In the genomic region with DNA sequence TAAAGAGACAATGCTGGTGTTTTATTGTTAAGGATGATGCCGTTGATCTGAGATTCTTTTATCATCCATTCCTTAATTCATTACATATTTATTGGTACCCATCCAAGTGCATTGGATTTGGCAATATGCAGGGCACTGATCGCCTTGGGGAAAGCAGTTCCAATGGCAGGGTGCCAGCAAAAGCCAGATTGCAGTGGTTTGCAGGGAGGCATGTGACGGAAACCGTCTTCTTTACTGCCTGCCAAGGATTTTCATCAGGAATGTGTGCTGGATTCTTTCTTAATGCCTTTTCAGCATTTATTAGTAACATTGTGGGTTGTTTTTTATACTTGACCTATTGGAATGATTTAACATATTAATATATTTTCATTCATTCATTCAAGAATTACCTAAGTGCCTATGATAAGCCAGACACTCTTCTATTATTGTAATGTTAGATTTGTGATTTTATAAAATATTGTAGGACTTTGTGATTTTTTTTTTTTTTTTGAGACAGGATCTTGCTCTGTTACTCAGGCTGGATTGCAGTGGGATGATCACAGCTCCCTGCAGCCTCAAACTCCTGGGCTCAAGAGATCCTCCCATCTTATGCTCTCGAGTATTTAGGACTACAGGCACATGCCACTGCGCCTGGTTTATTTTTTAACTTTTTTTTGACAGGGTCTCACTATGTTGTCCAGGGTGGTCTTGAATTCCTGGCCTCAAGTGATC, we compare ENCODE assay signal across 8 cellular contexts.
A peak's percentile ranks its signal among the peaks of the same experiment; 100 is the strongest.
DNase-seq lines count a peak whose midpoint lies in the region; ATAC-seq and TF ChIP-seq lines count a peak whose summit lies in the region.

No MANE protein-coding gene starts in this region.

- H3K27me3 Mint-ChIP-seq in neural progenitor cell (ENCODE audit: insufficient read depth, low read depth) (peaks cover 2% of the 10 kb centered on the region), GM23338 (ENCODE audit: insufficient read depth, low read depth, poor library complexity) (no peaks in the 10 kb centered on the region)

- no peak overlapping the region for H3K4me2 ChIP-seq in neural progenitor cell
- no peak overlapping the region for H3K4me2 ChIP-seq in GM23338

- no peak overlapping the region for H3K4me3 Mint-ChIP-seq in neural progenitor cell
- H3K4me3 Mint-ChIP-seq in GM23338: no peak overlapping the region

- H3K27ac Mint-ChIP-seq in neural progenitor cell (no peak overlapping the region), GM23338 (no peak overlapping the region)

- H3K27me3 ChIP-seq in neural progenitor cell (no peaks in the 10 kb centered on the region), GM23338 (ENCODE audit: insufficient read depth) (no peaks in the 10 kb centered on the region)

- no peak for ATAC-seq in HG02759 (IDR thresholded peaks at IDR 0.05; ENCODE audit: unreplicated experiment)
- no peak for ATAC-seq in GM23338

- no peak overlapping the region for H3K27ac ChIP-seq in neural progenitor cell
- no peak overlapping the region for H3K27ac ChIP-seq in GM23338 (ENCODE audit: low read depth)

- TF ChIP-seq CTCF in fibroblast of the aortic adventitia (IDR thresholded peaks at IDR 0.05; ENCODE audit: insufficient read depth, low read length) (no peak), neural progenitor cell (IDR thresholded peaks at IDR 0.05) (no peak), GM23338 (conservative IDR thresholded peaks at IDR 0.05; ENCODE audit: low read depth in 2 of 2) (no peak)

- H3K36me3 ChIP-seq in neural progenitor cell (no peaks in the 10 kb centered on the region), GM23338 (ENCODE audit: insufficient read depth) (no peaks in the 10 kb centered on the region)

- H2AFZ ChIP-seq in neural progenitor cell (replicated peaks) (no peak overlapping the region), GM23338 (no peak overlapping the region)

- no peaks in the 10 kb centered on the region for H3K9me2 ChIP-seq in GM23338 (ENCODE audit: insufficient read depth)

- H3F3A ChIP-seq in neural progenitor cell (ENCODE audit: low read depth): no peaks in the 10 kb centered on the region
- no peaks in the 10 kb centered on the region for H3F3A ChIP-seq in GM23338 (replicated peaks; ENCODE audit: low read depth)

- in situ Hi-C loops in G401 (cut with HindIII; ENCODE audit: low sequenced_read_pairs): no loop called here

- H3K79me2 ChIP-seq in neural progenitor cell (ENCODE audit: low read depth) (no peaks in the 10 kb centered on the region), GM23338 (replicated peaks; ENCODE audit: insufficient read depth) (no peaks in the 10 kb centered on the region)

- no peaks in the 10 kb centered on the region for H3K36me3 Mint-ChIP-seq in neural progenitor cell
- no peaks in the 10 kb centered on the region for H3K36me3 Mint-ChIP-seq in GM23338 (ENCODE audit: low read depth)

- no peaks in the 10 kb centered on the region for H4K20me1 ChIP-seq in neural progenitor cell (ENCODE audit: low read depth)
- no peaks in the 10 kb centered on the region for H4K20me1 ChIP-seq in GM23338 (replicated peaks; ENCODE audit: insufficient read depth)

- H3K4me1 Mint-ChIP-seq in neural progenitor cell (no peaks in the 10 kb centered on the region), GM23338 (no peaks in the 10 kb centered on the region)

- no peaks in the 10 kb centered on the region for H3K9me3 ChIP-seq in neural progenitor cell (ENCODE audit: low read depth)

- H3K4me3 ChIP-seq in fibroblast of the aortic adventitia (ENCODE audit: low read depth, low read length) (no peak overlapping the region), neural progenitor cell (no peak overlapping the region), GM23338 (no peak overlapping the region)

- H3K9ac ChIP-seq in neural progenitor cell: no peak overlapping the region

- H3K4me1 ChIP-seq in neural progenitor cell (no peaks in the 10 kb centered on the region), GM23338 (ENCODE audit: insufficient read depth) (no peaks in the 10 kb centered on the region)

- H3K9me3 Mint-ChIP-seq in neural progenitor cell (no peaks in the 10 kb centered on the region), GM23338 (peaks cover 4% of the 10 kb centered on the region; the same call in 1 of the 3 replicates)

- DNase-seq in G401 (ENCODE audit: low spot score): peak; percentile 88
- peak; percentile 31 for DNase-seq in OCI-M1 (lab: John Stamatoyannopoulos, UW)
- DNase-seq in fibroblast of the aortic adventitia (ENCODE audit: low read depth): peak; percentile 98
- peak; percentile 83 for DNase-seq in pulmonary artery endothelial cell (ENCODE audit: low read depth, low spot score)
- no peak for DNase-seq in neural progenitor cell (ENCODE audit: low spot score)
- DNase-seq in DMS153 treated with DMSO at 0.1 percent for 48 hours (lab: John Stamatoyannopoulos, UW; ENCODE audit: unreplicated experiment): no peak
- DNase-seq in GM23338 (ENCODE audit: low spot score): no peak

TF ChIP-seq in GM23338, 12 proteins besides CTCF, POLR2A, EP300 and RAD21 (continues in another document):
- no peak for TF ChIP-seq NANOG (IDR thresholded peaks at IDR 0.05; ENCODE audit: borderline replicate concordance)
- TF ChIP-seq ZNF114 (CRISPR knock-in tag; IDR thresholded peaks at IDR 0.05): no peak
- TF ChIP-seq EZH2 (IDR thresholded peaks at IDR 0.05; ENCODE audit: low read depth, unreplicated experiment): no peak
- TF ChIP-seq CREB1 (CRISPR knock-in tag; IDR thresholded peaks at IDR 0.05; ENCODE audit: low read depth): no peak
- TF ChIP-seq JUNB (IDR thresholded peaks at IDR 0.05; ENCODE audit: unreplicated experiment): no peak
- TF ChIP-seq, protein P1, sequence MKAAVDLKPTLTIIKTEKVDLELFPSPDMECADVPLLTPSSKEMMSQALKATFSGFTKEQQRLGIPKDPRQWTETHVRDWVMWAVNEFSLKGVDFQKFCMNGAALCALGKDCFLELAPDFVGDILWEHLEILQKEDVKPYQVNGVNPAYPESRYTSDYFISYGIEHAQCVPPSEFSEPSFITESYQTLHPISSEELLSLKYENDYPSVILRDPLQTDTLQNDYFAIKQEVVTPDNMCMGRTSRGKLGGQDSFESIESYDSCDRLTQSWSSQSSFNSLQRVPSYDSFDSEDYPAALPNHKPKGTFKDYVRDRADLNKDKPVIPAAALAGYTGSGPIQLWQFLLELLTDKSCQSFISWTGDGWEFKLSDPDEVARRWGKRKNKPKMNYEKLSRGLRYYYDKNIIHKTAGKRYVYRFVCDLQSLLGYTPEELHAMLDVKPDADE (IDR thresholded peaks at IDR 0.05): no peak
- TF ChIP-seq ZNF331 (CRISPR knock-in tag; IDR thresholded peaks at IDR 0.05; ENCODE audit: low read depth): no peak
- TF ChIP-seq POLR2AphosphoS5 (IDR thresholded peaks at IDR 0.05; ENCODE audit: low read depth): no peak
- TF ChIP-seq, protein P2, sequence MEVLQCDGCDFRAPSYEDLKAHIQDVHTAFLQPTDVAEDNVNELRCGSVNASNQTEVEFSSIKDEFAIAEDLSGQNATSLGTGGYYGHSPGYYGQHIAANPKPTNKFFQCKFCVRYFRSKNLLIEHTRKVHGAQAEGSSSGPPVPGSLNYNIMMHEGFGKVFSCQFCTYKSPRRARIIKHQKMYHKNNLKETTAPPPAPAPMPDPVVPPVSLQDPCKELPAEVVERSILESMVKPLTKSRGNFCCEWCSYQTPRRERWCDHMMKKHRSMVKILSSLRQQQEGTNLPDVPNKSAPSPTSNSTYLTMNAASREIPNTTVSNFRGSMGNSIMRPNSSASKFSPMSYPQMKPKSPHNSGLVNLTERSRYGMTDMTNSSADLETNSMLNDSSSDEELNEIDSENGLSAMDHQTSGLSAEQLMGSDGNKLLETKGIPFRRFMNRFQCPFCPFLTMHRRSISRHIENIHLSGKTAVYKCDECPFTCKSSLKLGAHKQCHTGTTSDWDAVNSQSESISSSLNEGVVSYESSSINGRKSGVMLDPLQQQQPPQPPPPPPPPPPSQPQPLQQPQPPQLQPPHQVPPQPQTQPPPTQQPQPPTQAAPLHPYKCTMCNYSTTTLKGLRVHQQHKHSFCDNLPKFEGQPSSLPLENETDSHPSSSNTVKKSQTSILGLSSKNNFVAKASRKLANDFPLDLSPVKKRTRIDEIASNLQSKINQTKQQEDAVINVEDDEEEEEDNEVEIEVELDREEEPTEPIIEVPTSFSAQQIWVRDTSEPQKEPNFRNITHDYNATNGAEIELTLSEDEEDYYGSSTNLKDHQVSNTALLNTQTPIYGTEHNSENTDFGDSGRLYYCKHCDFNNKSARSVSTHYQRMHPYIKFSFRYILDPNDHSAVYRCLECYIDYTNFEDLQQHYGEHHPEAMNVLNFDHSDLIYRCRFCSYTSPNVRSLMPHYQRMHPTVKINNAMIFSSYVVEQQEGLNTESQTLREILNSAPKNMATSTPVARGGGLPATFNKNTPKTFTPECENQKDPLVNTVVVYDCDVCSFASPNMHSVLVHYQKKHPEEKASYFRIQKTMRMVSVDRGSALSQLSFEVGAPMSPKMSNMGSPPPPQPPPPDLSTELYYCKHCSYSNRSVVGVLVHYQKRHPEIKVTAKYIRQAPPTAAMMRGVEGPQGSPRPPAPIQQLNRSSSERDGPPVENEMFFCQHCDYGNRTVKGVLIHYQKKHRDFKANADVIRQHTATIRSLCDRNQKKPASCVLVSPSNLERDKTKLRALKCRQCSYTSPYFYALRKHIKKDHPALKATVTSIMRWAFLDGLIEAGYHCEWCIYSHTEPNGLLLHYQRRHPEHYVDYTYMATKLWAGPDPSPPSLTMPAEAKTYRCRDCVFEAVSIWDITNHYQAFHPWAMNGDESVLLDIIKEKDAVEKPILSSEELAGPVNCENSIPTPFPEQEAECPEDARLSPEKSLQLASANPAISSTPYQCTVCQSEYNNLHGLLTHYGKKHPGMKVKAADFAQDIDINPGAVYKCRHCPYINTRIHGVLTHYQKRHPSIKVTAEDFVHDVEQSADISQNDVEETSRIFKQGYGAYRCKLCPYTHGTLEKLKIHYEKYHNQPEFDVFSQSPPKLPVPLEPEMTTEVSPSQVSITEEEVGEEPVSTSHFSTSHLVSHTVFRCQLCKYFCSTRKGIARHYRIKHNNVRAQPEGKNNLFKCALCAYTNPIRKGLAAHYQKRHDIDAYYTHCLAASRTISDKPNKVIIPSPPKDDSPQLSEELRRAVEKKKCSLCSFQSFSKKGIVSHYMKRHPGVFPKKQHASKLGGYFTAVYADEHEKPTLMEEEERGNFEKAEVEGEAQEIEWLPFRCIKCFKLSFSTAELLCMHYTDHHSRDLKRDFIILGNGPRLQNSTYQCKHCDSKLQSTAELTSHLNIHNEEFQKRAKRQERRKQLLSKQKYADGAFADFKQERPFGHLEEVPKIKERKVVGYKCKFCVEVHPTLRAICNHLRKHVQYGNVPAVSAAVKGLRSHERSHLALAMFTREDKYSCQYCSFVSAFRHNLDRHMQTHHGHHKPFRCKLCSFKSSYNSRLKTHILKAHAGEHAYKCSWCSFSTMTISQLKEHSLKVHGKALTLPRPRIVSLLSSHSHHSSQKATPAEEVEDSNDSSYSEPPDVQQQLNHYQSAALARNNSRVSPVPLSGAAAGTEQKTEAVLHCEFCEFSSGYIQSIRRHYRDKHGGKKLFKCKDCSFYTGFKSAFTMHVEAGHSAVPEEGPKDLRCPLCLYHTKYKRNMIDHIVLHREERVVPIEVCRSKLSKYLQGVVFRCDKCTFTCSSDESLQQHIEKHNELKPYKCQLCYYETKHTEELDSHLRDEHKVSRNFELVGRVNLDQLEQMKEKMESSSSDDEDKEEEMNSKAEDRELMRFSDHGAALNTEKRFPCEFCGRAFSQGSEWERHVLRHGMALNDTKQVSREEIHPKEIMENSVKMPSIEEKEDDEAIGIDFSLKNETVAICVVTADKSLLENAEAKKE (CRISPR knock-in tag; IDR thresholded peaks at IDR 0.05): no peak

Comparison
In these comparisons a context has a peak if more than half of its experiments do, and no peak if none do; other contexts are left out.
1. DNase-seq: peak in G401 (single experiment), OCI-M1 (single experiment), fibroblast of the aortic adventitia (single experiment) and pulmonary artery endothelial cell (single experiment); none in neural progenitor cell (single experiment), DMS153 treated with DMSO at 0.1 percent for 48 hours (single experiment) and GM23338 (single experiment).